Comparison of ENCODE assay signal across 1 cellular context in the genomic region with DNA sequence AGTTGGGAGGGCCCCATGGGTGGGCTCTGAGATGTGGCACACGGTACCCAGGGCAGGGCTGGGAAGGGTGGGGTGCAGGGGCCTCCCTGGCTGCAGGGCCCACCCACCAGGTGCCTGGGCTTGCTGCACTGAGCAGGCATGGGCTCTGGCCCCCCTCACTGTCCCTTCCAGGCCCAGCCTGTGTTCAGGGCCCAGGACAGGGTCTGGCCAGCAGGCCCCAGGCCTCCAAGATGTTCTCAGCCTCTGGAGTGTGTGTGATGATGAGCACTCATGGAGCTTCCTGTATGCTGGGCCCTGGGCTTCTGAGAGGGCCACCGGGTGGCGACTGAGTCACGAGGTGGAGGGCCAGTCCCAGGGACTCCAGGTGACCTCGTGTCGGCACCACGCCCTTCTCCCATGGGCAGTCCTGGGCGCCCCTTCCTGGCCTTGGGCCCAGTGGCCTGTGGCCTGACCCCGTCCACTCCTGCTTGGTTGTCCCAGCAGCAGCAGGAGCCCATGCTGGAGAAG.
TF ChIP-seq lines count a peak whose summit lies in the region.

No MANE protein-coding gene starts in this region.

TF ChIP-seq in K562, 482 proteins besides CTCF, POLR2A, EP300 and RAD21 (continued from another document and continues in another):
- TF ChIP-seq, protein P1, sequence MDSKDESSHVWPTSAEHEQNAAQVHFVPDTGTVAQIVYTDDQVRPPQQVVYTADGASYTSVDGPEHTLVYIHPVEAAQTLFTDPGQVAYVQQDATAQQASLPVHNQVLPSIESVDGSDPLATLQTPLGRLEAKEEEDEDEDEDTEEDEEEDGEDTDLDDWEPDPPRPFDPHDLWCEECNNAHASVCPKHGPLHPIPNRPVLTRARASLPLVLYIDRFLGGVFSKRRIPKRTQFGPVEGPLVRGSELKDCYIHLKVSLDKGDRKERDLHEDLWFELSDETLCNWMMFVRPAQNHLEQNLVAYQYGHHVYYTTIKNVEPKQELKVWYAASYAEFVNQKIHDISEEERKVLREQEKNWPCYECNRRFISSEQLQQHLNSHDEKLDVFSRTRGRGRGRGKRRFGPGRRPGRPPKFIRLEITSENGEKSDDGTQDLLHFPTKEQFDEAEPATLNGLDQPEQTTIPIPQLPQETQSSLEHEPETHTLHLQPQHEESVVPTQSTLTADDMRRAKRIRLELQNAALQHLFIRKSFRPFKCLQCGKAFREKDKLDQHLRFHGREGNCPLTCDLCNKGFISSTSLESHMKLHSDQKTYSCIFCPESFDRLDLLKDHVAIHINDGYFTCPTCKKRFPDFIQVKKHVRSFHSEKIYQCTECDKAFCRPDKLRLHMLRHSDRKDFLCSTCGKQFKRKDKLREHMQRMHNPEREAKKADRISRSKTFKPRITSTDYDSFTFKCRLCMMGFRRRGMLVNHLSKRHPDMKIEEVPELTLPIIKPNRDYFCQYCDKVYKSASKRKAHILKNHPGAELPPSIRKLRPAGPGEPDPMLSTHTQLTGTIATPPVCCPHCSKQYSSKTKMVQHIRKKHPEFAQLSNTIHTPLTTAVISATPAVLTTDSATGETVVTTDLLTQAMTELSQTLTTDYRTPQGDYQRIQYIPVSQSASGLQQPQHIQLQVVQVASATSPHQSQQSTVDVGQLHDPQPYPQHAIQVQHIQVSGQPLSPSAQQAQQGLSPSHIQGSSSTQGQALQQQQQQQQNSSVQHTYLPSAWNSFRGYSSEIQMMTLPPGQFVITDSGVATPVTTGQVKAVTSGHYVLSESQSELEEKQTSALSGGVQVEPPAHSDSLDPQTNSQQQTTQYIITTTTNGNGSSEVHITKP (IDR thresholded peaks at IDR 0.05; ENCODE audit: partially characterized antibody): no peak
- TF ChIP-seq PHF8 (IDR thresholded peaks at IDR 0.05; ENCODE audit: borderline replicate concordance, low read length): peak; percentile 44; the same call in 1 of the 2 replicates
- TF ChIP-seq RUNX1 (IDR thresholded peaks at IDR 0.05; ENCODE audit: low read depth): no peak; the same call in 1 of the 2 replicates
- TF ChIP-seq, protein P2, sequence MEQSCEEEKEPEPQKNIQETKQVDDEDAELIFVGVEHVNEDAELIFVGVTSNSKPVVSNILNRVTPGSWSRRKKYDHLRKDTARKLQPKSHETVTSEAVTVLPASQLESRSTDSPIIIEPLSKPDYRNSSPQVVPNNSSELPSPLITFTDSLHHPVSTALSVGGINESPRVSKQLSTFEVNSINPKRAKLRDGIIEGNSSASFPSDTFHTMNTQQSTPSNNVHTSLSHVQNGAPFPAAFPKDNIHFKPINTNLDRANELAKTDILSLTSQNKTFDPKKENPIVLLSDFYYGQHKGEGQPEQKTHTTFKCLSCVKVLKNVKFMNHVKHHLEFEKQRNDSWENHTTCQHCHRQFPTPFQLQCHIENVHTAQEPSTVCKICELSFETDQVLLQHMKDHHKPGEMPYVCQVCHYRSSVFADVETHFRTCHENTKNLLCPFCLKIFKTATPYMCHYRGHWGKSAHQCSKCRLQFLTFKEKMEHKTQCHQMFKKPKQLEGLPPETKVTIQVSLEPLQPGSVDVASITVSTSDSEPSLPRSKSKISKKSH (CRISPR knock-in tag; IDR thresholded peaks at IDR 0.05): no peak
- TF ChIP-seq SMARCE1 (IDR thresholded peaks at IDR 0.05): no peak
- TF ChIP-seq TAL1 (IDR thresholded peaks at IDR 0.05): no peak
- TF ChIP-seq, protein P3, sequence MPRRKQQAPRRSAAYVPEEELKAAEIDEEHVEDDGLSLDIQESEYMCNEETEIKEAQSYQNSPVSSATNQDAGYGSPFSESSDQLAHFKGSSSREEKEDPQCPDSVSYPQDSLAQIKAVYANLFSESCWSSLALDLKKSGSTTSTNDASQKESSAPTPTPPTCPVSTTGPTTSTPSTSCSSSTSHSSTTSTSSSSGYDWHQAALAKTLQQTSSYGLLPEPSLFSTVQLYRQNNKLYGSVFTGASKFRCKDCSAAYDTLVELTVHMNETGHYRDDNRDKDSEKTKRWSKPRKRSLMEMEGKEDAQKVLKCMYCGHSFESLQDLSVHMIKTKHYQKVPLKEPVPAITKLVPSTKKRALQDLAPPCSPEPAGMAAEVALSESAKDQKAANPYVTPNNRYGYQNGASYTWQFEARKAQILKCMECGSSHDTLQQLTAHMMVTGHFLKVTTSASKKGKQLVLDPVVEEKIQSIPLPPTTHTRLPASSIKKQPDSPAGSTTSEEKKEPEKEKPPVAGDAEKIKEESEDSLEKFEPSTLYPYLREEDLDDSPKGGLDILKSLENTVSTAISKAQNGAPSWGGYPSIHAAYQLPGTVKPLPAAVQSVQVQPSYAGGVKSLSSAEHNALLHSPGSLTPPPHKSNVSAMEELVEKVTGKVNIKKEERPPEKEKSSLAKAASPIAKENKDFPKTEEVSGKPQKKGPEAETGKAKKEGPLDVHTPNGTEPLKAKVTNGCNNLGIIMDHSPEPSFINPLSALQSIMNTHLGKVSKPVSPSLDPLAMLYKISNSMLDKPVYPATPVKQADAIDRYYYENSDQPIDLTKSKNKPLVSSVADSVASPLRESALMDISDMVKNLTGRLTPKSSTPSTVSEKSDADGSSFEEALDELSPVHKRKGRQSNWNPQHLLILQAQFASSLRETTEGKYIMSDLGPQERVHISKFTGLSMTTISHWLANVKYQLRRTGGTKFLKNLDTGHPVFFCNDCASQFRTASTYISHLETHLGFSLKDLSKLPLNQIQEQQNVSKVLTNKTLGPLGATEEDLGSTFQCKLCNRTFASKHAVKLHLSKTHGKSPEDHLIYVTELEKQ (CRISPR knock-in tag; IDR thresholded peaks at IDR 0.05): no peak
- no peak for TF ChIP-seq ZNF41 (CRISPR knock-in tag; conservative IDR thresholded peaks at IDR 0.05)
- TF ChIP-seq CSDE1 (IDR thresholded peaks at IDR 0.05): no peak
- TF ChIP-seq IFI16 (CRISPR knock-in tag; IDR thresholded peaks at IDR 0.05): no peak
- peak; percentile 78 for TF ChIP-seq ZNF589 (CRISPR knock-in tag; IDR thresholded peaks at IDR 0.05; ENCODE audit: low read depth)
- no peak for TF ChIP-seq ZC3H11A (IDR thresholded peaks at IDR 0.05; ENCODE audit: low read depth, low read length)
- no peak for TF ChIP-seq NCOR1 (IDR thresholded peaks at IDR 0.05)
- no peak for TF ChIP-seq BDP1 (IDR thresholded peaks at IDR 0.05; ENCODE audit: insufficient read depth, insufficient read length)
- TF ChIP-seq HOXB6 (CRISPR knock-in tag; IDR thresholded peaks at IDR 0.05; ENCODE audit: borderline replicate concordance): peak; percentile 70; the same call in 1 of the 2 replicates
- TF ChIP-seq, protein P4, sequence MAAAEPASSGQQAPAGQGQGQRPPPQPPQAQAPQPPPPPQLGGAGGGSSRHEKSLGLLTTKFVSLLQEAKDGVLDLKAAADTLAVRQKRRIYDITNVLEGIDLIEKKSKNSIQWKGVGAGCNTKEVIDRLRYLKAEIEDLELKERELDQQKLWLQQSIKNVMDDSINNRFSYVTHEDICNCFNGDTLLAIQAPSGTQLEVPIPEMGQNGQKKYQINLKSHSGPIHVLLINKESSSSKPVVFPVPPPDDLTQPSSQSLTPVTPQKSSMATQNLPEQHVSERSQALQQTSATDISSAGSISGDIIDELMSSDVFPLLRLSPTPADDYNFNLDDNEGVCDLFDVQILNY (CRISPR knock-in tag; IDR thresholded peaks at IDR 0.05): no peak
- TF ChIP-seq TCF3 (CRISPR knock-in tag; IDR thresholded peaks at IDR 0.05): no peak
- TF ChIP-seq YY1 (IDR thresholded peaks at IDR 0.05; ENCODE audit: borderline replicate concordance in 1 of 3, control insufficient read depth in 1 of 3, extremely low read depth in 1 of 3, insufficient read depth in 3 of 3, insufficient read length in 1 of 3, insufficient replicate concordance in 2 of 3, low read depth in 1 of 3, low read length in 2 of 3): peak in 2 of 3 experiments; percentile 1 to 55
- no peak; the same call in 1 of the 2 replicates for TF ChIP-seq MXI1 (IDR thresholded peaks at IDR 0.05; ENCODE audit: low read depth, low read length)
- no peak for TF ChIP-seq ZNF384 (IDR thresholded peaks at IDR 0.05; ENCODE audit: low read depth, low read length)
- no peak for TF ChIP-seq HNRNPK (IDR thresholded peaks at IDR 0.05; ENCODE audit: low read depth, low read length, poor library complexity, severe bottlenecking)
- TF ChIP-seq ZNF780A (CRISPR knock-in tag; IDR thresholded peaks at IDR 0.05): no peak
- no peak for TF ChIP-seq PTRF (tag; IDR thresholded peaks at IDR 0.05)
- TF ChIP-seq ZNF444 (CRISPR knock-in tag; IDR thresholded peaks at IDR 0.05): no peak
- TF ChIP-seq GTF2E2 (tag; IDR thresholded peaks at IDR 0.05): no peak
- TF ChIP-seq ELF2 (CRISPR knock-in tag; IDR thresholded peaks at IDR 0.05): peak; percentile 54; the same call in 1 of the 2 replicates
- no peak for TF ChIP-seq CBX8 (IDR thresholded peaks at IDR 0.05; ENCODE audit: borderline replicate concordance, extremely low read depth, low read depth, low read length, poor library complexity, severe bottlenecking)
- TF ChIP-seq ZNF24 (IDR thresholded peaks at IDR 0.05): no peak
- TF ChIP-seq CXXC5 (CRISPR knock-in tag; IDR thresholded peaks at IDR 0.05): peak; percentile 7; the same call in 1 of the 2 replicates
- peak; percentile 41 for TF ChIP-seq PHF20 (IDR thresholded peaks at IDR 0.05; ENCODE audit: partially characterized antibody)
- TF ChIP-seq TBL1XR1 (IDR thresholded peaks at IDR 0.05; ENCODE audit: low read length in 2 of 2): no peak
- TF ChIP-seq, protein P5, sequence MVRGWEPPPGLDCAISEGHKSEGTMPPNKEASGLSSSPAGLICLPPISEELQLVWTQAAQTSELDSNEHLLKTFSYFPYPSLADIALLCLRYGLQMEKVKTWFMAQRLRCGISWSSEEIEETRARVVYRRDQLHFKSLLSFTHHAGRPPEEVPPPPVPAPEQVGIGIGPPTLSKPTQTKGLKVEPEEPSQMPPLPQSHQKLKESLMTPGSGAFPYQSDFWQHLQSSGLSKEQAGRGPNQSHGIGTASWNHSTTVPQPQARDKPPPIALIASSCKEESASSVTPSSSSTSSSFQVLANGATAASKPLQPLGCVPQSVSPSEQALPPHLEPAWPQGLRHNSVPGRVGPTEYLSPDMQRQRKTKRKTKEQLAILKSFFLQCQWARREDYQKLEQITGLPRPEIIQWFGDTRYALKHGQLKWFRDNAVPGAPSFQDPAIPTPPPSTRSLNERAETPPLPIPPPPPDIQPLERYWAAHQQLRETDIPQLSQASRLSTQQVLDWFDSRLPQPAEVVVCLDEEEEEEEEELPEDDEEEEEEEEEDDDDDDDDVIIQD (CRISPR knock-in tag; IDR thresholded peaks at IDR 0.05): no peak
- TF ChIP-seq ZNF197 (CRISPR knock-in tag; IDR thresholded peaks at IDR 0.05; ENCODE audit: low read depth): no peak
- TF ChIP-seq POU5F1 (IDR thresholded peaks at IDR 0.05; ENCODE audit: borderline replicate concordance, low read depth, low read length, partially characterized antibody): no peak
- TF ChIP-seq, protein P6, sequence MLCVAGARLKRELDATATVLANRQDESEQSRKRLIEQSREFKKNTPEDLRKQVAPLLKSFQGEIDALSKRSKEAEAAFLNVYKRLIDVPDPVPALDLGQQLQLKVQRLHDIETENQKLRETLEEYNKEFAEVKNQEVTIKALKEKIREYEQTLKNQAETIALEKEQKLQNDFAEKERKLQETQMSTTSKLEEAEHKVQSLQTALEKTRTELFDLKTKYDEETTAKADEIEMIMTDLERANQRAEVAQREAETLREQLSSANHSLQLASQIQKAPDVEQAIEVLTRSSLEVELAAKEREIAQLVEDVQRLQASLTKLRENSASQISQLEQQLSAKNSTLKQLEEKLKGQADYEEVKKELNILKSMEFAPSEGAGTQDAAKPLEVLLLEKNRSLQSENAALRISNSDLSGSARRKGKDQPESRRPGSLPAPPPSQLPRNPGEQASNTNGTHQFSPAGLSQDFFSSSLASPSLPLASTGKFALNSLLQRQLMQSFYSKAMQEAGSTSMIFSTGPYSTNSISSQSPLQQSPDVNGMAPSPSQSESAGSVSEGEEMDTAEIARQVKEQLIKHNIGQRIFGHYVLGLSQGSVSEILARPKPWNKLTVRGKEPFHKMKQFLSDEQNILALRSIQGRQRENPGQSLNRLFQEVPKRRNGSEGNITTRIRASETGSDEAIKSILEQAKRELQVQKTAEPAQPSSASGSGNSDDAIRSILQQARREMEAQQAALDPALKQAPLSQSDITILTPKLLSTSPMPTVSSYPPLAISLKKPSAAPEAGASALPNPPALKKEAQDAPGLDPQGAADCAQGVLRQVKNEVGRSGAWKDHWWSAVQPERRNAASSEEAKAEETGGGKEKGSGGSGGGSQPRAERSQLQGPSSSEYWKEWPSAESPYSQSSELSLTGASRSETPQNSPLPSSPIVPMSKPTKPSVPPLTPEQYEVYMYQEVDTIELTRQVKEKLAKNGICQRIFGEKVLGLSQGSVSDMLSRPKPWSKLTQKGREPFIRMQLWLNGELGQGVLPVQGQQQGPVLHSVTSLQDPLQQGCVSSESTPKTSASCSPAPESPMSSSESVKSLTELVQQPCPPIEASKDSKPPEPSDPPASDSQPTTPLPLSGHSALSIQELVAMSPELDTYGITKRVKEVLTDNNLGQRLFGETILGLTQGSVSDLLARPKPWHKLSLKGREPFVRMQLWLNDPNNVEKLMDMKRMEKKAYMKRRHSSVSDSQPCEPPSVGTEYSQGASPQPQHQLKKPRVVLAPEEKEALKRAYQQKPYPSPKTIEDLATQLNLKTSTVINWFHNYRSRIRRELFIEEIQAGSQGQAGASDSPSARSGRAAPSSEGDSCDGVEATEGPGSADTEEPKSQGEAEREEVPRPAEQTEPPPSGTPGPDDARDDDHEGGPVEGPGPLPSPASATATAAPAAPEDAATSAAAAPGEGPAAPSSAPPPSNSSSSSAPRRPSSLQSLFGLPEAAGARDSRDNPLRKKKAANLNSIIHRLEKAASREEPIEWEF (CRISPR knock-in tag; IDR thresholded peaks at IDR 0.05): no peak
- TF ChIP-seq, protein P7, sequence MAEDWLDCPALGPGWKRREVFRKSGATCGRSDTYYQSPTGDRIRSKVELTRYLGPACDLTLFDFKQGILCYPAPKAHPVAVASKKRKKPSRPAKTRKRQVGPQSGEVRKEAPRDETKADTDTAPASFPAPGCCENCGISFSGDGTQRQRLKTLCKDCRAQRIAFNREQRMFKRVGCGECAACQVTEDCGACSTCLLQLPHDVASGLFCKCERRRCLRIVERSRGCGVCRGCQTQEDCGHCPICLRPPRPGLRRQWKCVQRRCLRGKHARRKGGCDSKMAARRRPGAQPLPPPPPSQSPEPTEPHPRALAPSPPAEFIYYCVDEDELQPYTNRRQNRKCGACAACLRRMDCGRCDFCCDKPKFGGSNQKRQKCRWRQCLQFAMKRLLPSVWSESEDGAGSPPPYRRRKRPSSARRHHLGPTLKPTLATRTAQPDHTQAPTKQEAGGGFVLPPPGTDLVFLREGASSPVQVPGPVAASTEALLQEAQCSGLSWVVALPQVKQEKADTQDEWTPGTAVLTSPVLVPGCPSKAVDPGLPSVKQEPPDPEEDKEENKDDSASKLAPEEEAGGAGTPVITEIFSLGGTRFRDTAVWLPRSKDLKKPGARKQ (CRISPR knock-in tag; IDR thresholded peaks at IDR 0.05): no peak
- TF ChIP-seq U2AF1 (optimal IDR thresholded peaks at IDR 0.05; ENCODE audit: low read depth, low read length): no peak
